18 cellular contexts compared by ENCODE assay signal in genomic region chr9:87549774-87550173, GRCh38. TPM values are rescaled to one million over a fixed set of nuclear protein-coding genes. Genes with fewer than 3 reads are reported as not detected.
DNase-seq lines count a peak whose midpoint lies in the region; FAIRE-seq and TF ChIP-seq lines count a peak whose summit lies in the region.
"Had no signal": no experiment of that assay in that cellular context is flagged by ENCODE, and none has a peak within 500 bp of the region (broad histone marks: within the 10 kb centered on the region; RNA-seq: fewer than 3 reads in every experiment).

No MANE protein-coding gene starts in this region.

- peaks cover 17% of the 10 kb centered on the region for H3K4me1 ChIP-seq in OCI-LY1 (ENCODE audit: insufficient read depth, low read length, severe bottlenecking)
- peaks cover 60% of the 10 kb centered on the region for H3K4me1 ChIP-seq in muscle layer of colon (ENCODE audit: insufficient read depth, low read length)
- peaks cover 0 to 17% (median 2%) of the 10 kb centered on the region in 4 donors for H3K4me1 ChIP-seq in transverse colon

- H3K9me3 ChIP-seq in OCI-LY1 (ENCODE audit: low read length) (no peaks in the 10 kb centered on the region), muscle layer of colon (ENCODE audit: low read length) (no peaks in the 10 kb centered on the region), transverse colon (no peaks in the 10 kb centered on the region)

- in situ Hi-C loops in transverse colon (cut with MboI; ENCODE audit: low pct_ligation_motif_present in 1 of 4, low pct_unique_long_range_greater_than_20kb in 1 of 4, low sequenced_read_pairs in 3 of 4) = no loop called here

- TF ChIP-seq CTCF in OCI-LY1 (IDR thresholded peaks at IDR 0.05; ENCODE audit: low read length) = no peak
- TF ChIP-seq CTCF in transverse colon (IDR thresholded peaks at IDR 0.05) = no peak
- TF ChIP-seq CTCF in chondrocyte (IDR thresholded peaks at IDR 0.05) = no peak

- no peaks in the 10 kb centered on the region for H3K79me2 ChIP-seq in OCI-LY1 (ENCODE audit: insufficient read depth, low read length)

- intact Hi-C loops in transverse colon (cut with DNase I; ENCODE audit: low total_unique reads) = no loop called here

- H3K9ac ChIP-seq in OCI-LY1 (ENCODE audit: low read length) = no peak overlapping the region
- no peak overlapping the region for H3K9ac ChIP-seq in muscle layer of colon (ENCODE audit: low read length)

- TF ChIP-seq POLR2A in GM12891 (IDR thresholded peaks at IDR 0.05; ENCODE audit: low read depth, low read length) = no peak
- no peak for TF ChIP-seq POLR2A in transverse colon (IDR thresholded peaks at IDR 0.05)

- H3F3A ChIP-seq in OCI-LY1 (ENCODE audit: insufficient read depth, low read length) = no peaks in the 10 kb centered on the region

- peaks cover 3% of the 10 kb centered on the region for H3K36me3 Mint-ChIP-seq in chondrocyte (ENCODE audit: low read depth)
- H3K36me3 Mint-ChIP-seq: CD8-positive, alpha-beta memory T cell had no signal

- no peaks in the 10 kb centered on the region for H3K9me2 ChIP-seq in OCI-LY1 (ENCODE audit: low read depth, low read length)

- no peak for FAIRE-seq in GM12891 (lab: Jason Lieb, UNC)
- FAIRE-seq: G401.6, H1, HTR-8/SVneo had no signal

- no peak overlapping the region for H3K4me3 Mint-ChIP-seq in chondrocyte (ENCODE audit: unreplicated experiment)
- H3K4me3 Mint-ChIP-seq: CD8-positive, alpha-beta memory T cell had no signal

- no peaks in the 10 kb centered on the region for H3K27me3 Mint-ChIP-seq in chondrocyte (ENCODE audit: low read depth)

- H4K20me1 ChIP-seq in OCI-LY1 (ENCODE audit: insufficient read depth, low read length) = no peaks in the 10 kb centered on the region

- no peak overlapping the region for H3K4me2 ChIP-seq in OCI-LY1 (ENCODE audit: low read length)

- TF ChIP-seq EP300 in transverse colon (IDR thresholded peaks at IDR 0.05; ENCODE audit: low read depth) = no peak

- H2AFZ ChIP-seq in OCI-LY1 (ENCODE audit: low read length) = no peak overlapping the region

- peaks cover 44% of the 10 kb centered on the region for H3K4me1 Mint-ChIP-seq in chondrocyte (ENCODE audit: low read depth)
- H3K4me1 Mint-ChIP-seq: CD8-positive, alpha-beta memory T cell had no signal

- peak overlapping the region; percentile 13 for H3K27ac ChIP-seq in OCI-LY1 (ENCODE audit: low read depth, low read length, poor library complexity, severe bottlenecking)
- peak overlapping the region; percentile 31 for H3K27ac ChIP-seq in muscle layer of colon (ENCODE audit: low read depth, low read length)
- peak overlapping the region in 3 of 4 donors; percentile 51 to 76 (median 53) for H3K27ac ChIP-seq in transverse colon

- no peak overlapping the region for H3K27ac Mint-ChIP-seq in chondrocyte (ENCODE audit: unreplicated experiment)
- H3K27ac Mint-ChIP-seq: CD8-positive, alpha-beta memory T cell had no signal

- WGBS in transverse colon (ENCODE audit: low coverage in 1 of 2), 2 donors = 70 to 87% methylated on average over 7 of the region's 7 CpGs

- H3K36me3 ChIP-seq in OCI-LY1 (ENCODE audit: insufficient read depth, low read length) (no peaks in the 10 kb centered on the region; the same call in 1 of the 2 replicates), muscle layer of colon (ENCODE audit: insufficient read depth, low read length) (no peaks in the 10 kb centered on the region), transverse colon (no peaks in the 10 kb centered on the region)

- no peaks in the 10 kb centered on the region for H3K27me3 ChIP-seq in OCI-LY1 (ENCODE audit: insufficient read depth, low read length)
- no peaks in the 10 kb centered on the region for H3K27me3 ChIP-seq in muscle layer of colon (ENCODE audit: control insufficient read depth in 1 of 2, insufficient read depth in 2 of 2, low read length in 2 of 2)
- H3K27me3 ChIP-seq in transverse colon = no peaks in the 10 kb centered on the region

- H3K4me3 ChIP-seq in OCI-LY1 (ENCODE audit: low read depth, low read length, poor library complexity, severe bottlenecking) (no peak overlapping the region), muscle layer of colon (ENCODE audit: low read depth in 1 of 2, low read length in 2 of 2) (no peak overlapping the region), transverse colon (no peak overlapping the region)

- no peaks in the 10 kb centered on the region for H3K9me3 Mint-ChIP-seq in chondrocyte (ENCODE audit: low read depth)

- DNase-seq in GM12891 (ENCODE audit: insufficient read length, low spot score) (no peak), transverse colon (no peak), retina (no peak), mucosa of gallbladder (ENCODE audit: low spot score) (no peak), chondrocyte (ENCODE audit: low spot score) (no peak)
- DNase-seq: CD8-positive, alpha-beta memory T cell; IMR-90; NCI-H1105; NCI-H146; NCI-H2029; NCI-H226; NCI-H510A treated with DMSO at 0.1 percent for 48 hours; NCI-H748 treated with DMSO at 0.1 percent for 48 hours had no signal

TF ChIP-seq in GM12891, 5 proteins besides CTCF, POLR2A, EP300 and RAD21:
- 0 out of 2 replicates have a peak, but pooled peaks have one; percentile 27 for TF ChIP-seq SPI1 (IDR thresholded peaks at IDR 0.05; ENCODE audit: low read depth, low read length)
- TF ChIP-seq POLR2AphosphoS5 (IDR thresholded peaks at IDR 0.05; ENCODE audit: low read depth, low read length) = no peak

RNA-seq across cellular contexts. Expression of gene DAPK1, which starts 52.1 kb away (rescaled TPM):
- 4.9 TPM for polyA plus RNA-seq in GM12891 (2012; ENCODE audit: low read depth, missing spikeins)
- 10 to 100 TPM; 14.5 to 28.3 (median 20.7) TPM for total RNA-seq in transverse colon
- 179 TPM for total RNA-seq in mucosa of gallbladder
- 87.9 to 104 TPM (median 102 TPM) in 3 replicates for total RNA-seq in chondrocyte
- polyA plus RNA-seq: CD8-positive, alpha-beta memory T cell had no signal
